32 cellular contexts compared by ENCODE assay signal in the genomic region with DNA sequence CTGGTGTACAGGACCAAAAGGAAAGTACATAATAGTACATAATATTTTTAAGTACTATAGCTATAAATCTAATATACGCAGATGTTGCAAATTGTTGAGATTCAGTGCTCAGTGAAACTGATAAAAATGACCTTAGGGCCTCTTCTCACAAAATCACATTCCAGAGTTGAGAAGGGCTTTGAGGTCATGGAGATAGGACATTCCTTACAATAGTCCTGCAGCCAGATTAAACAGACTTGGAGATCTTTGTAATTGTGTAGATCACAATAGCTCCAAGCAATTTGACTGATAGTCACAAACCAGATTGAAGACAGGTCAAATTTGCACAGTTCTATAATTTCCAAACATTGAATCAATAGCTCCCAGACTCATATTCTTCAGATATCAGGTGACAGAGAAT. TPM values are rescaled to one million over a fixed set of nuclear protein-coding genes. Genes with fewer than 3 reads are reported as not detected.
"Had no signal": no experiment of that assay in that cellular context is flagged by ENCODE, and none has a peak within 500 bp of the region (broad histone marks: within the 10 kb centered on the region; RNA-seq: fewer than 3 reads in every experiment).

No MANE protein-coding gene starts in this region.

- H3K4me1 Mint-ChIP-seq: activated CD4-positive, alpha-beta memory T cell treated with anti-CD3 and anti-CD28 coated beads, Interleukin-2, amount 10 ng/mL, durations not matched to agents 7 days and 5 days; activated naive CD8-positive, alpha-beta T cell treated with anti-CD3 and anti-CD28 coated beads for 36 hours; activated T-helper 17 cell treated with anti-CD3 and anti-CD28 coated beads, Interleukin-2, amount 50 U/mL, for 72 hours; central memory CD8-positive, alpha-beta T cell had no signal

- H3K9me3 ChIP-seq: SJCRH30 had no signal

- DNase-seq: activated CD4-positive, alpha-beta memory T cell treated with anti-CD3 and anti-CD28 coated beads, Interleukin-2, amount 10 ng/mL, durations not matched to agents 7 days and 5 days; activated CD4-positive, alpha-beta T cell treated with anti-CD3 and anti-CD28 coated beads for 1 hour; activated CD4-positive, alpha-beta T cell treated with anti-CD3 and anti-CD28 coated beads for 48 hours; activated CD4-positive, CD25-positive, alpha-beta regulatory T cell; activated CD8-positive, alpha-beta memory T cell treated with anti-CD3 and anti-CD28 coated beads for 24 hours; activated effector memory CD4-positive, alpha-beta T cell treated with anti-CD3 and anti-CD28 coated beads, Interleukin-2, amount 50 U/mL, for 16 hours; activated naive CD4-positive, alpha-beta T cell; activated naive CD4-positive, alpha-beta T cell treated with anti-CD3 and anti-CD28 coated beads, Interleukin-2, amount 50 U/mL, for 16 hours; activated naive CD8-positive, alpha-beta T cell treated with anti-CD3 and anti-CD28 coated beads for 36 hours; activated T-cell treated with anti-CD3 and anti-CD28 coated beads, Interleukin-2, amount 50 U/mL, for 1 hour; activated T-cell treated with anti-CD3 and anti-CD28 coated beads, Interleukin-2, amount 50 U/mL, for 72 hours; amniotic stem cell; aorta; brain microvascular endothelial cell; MM.1S; MV-4-11; NCI-H1092; NCI-H1436 treated with DMSO at 0.1 percent for 48 hours; NCI-H1694 treated with DMSO at 0.1 percent for 48 hours; NCI-H2029; NCI-H345; NCI-H524 treated with DMSO at 0.1 percent for 48 hours; SHP77; SJCRH30 had no signal

- H3K4me3 ChIP-seq: SJCRH30, SK-N-MC had no signal

- H3K4me1 ChIP-seq: SJCRH30 had no signal

- H3K36me3 Mint-ChIP-seq: activated naive CD8-positive, alpha-beta T cell treated with anti-CD3 and anti-CD28 coated beads for 36 hours had no signal

- H3K36me3 ChIP-seq: brain microvascular endothelial cell, SJCRH30 had no signal

- H3K4me3 Mint-ChIP-seq: activated CD4-positive, alpha-beta memory T cell treated with anti-CD3 and anti-CD28 coated beads, Interleukin-2, amount 10 ng/mL, durations not matched to agents 7 days and 5 days; activated naive CD8-positive, alpha-beta T cell treated with anti-CD3 and anti-CD28 coated beads for 36 hours; activated T-cell treated with anti-CD3 and anti-CD28 coated beads, Interleukin-2, amount 50 U/mL, for 72 hours; activated T-helper 17 cell treated with anti-CD3 and anti-CD28 coated beads, Interleukin-2, amount 50 U/mL, for 72 hours; central memory CD8-positive, alpha-beta T cell; T-helper 2 cell treated with Interferon-gamma antibody and Interleukin-4, amounts not matched to agents 5 μg/mL and 100 μg/mL, for 36 hours had no signal

- ATAC-seq: activated T-cell treated with anti-CD3 and anti-CD28 coated beads, Interleukin-2, amount 50 U/mL, for 72 hours; activated T-helper 17 cell treated with anti-CD3 and anti-CD28 coated beads, Interleukin-2, amount 50 U/mL, for 72 hours; Panc1 had no signal

- H3K27me3 ChIP-seq: brain microvascular endothelial cell, SJCRH30 had no signal

- H3K27ac ChIP-seq: brain microvascular endothelial cell, KMS-11, SJCRH30, SK-N-MC had no signal

- H3K9ac ChIP-seq: KMS-11 had no signal

- H3K4me2 ChIP-seq: KMS-11 had no signal

- H3K9me3 Mint-ChIP-seq: activated CD4-positive, alpha-beta memory T cell treated with anti-CD3 and anti-CD28 coated beads, Interleukin-2, amount 10 ng/mL, durations not matched to agents 7 days and 5 days; activated naive CD8-positive, alpha-beta T cell treated with anti-CD3 and anti-CD28 coated beads for 36 hours; activated T-cell treated with anti-CD3 and anti-CD28 coated beads, Interleukin-2, amount 50 U/mL, for 72 hours; activated T-helper 17 cell treated with anti-CD3 and anti-CD28 coated beads, Interleukin-2, amount 50 U/mL, for 72 hours; central memory CD8-positive, alpha-beta T cell; T-helper 2 cell treated with Interferon-gamma antibody and Interleukin-4, amounts not matched to agents 5 μg/mL and 100 μg/mL, for 36 hours had no signal

- H3K27ac Mint-ChIP-seq: activated CD4-positive, alpha-beta memory T cell treated with anti-CD3 and anti-CD28 coated beads, Interleukin-2, amount 10 ng/mL, durations not matched to agents 7 days and 5 days; activated naive CD8-positive, alpha-beta T cell treated with anti-CD3 and anti-CD28 coated beads for 36 hours; activated T-cell treated with anti-CD3 and anti-CD28 coated beads, Interleukin-2, amount 50 U/mL, for 72 hours; activated T-helper 17 cell treated with anti-CD3 and anti-CD28 coated beads, Interleukin-2, amount 50 U/mL, for 72 hours; T-helper 2 cell treated with Interferon-gamma antibody and Interleukin-4, amounts not matched to agents 5 μg/mL and 100 μg/mL, for 36 hours had no signal

RNA-seq across cellular contexts. Expression of a gene that starts 37.8 kb away (rescaled TPM):
- total RNA-seq: activated CD4-positive, alpha-beta memory T cell treated with anti-CD3 and anti-CD28 coated beads, Interleukin-2, amount 10 ng/mL, durations not matched to agents 7 days and 5 days; activated naive CD8-positive, alpha-beta T cell treated with anti-CD3 and anti-CD28 coated beads for 36 hours; activated T-cell treated with anti-CD3 and anti-CD28 coated beads, Interleukin-2, amount 50 U/mL, for 72 hours; activated T-helper 17 cell treated with anti-CD3 and anti-CD28 coated beads, Interleukin-2, amount 50 U/mL, for 72 hours; LHCN-M2; SJCRH30; T-helper 1 cell treated with Interleukin-12 subunit alpha and Interleukin-12 subunit beta and Interleukin-4 antibody, amounts not matched to agents 30 ng/mL and 1 ng/mL, for 36 hours had no signal
